Comparison of ENCODE assay signal across 27 cellular contexts in the genomic region with DNA sequence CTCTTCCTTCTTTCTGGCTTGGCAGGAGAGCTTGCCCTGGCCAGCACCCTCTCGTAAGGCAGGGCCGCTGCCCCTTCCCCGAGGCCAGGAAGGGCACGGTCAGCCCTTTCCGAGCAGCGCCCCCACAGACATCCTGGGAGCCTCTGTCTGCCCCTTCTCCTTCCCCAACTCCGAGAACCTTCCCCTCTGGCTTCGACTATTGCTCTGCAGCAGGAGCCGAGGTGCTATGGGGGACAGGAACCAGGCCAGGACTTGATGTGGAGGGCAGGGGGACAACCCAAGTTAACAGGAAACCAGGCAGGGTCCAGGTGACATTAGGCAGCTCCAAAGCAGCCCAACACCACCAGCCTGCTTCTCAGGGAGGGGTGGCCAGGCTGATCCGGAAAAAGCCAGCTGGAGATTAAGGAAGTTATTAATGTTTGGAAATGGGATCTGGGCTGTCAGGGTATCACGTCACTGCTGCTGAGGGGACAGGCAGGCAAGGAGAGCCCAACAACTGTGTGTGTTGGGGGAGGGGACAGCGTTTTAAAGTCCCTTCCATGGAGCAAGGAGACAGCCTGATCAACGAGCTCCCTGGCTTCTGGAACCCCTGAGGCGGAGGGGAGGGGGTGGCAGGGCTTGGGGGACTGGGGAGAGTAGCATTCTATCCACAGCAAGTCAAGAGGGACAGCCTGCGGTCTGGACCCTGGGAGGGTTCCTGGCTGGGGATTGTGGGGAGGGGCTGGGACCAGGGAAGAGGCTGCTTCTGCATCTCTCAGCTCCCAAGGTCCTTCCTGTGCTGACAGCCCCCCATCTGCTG. TPM values are rescaled to one million over a fixed set of nuclear protein-coding genes. Genes with fewer than 3 reads are reported as not detected.
DNase-seq lines count a peak whose midpoint lies in the region; ATAC-seq and TF ChIP-seq lines count a peak whose summit lies in the region.
"Had no signal": no experiment of that assay in that cellular context is flagged by ENCODE, and none has a peak within 500 bp of the region (broad histone marks: within the 10 kb centered on the region; RNA-seq: fewer than 3 reads in every experiment).

No MANE protein-coding gene starts in this region.

- H3K27ac ChIP-seq in upper lobe of right lung = no peak overlapping the region
- H3K27ac ChIP-seq: gastrocnemius medialis, right lobe of liver, thoracic aorta had no signal

- DNase-seq in COLO668 (lab: John Stamatoyannopoulos, UW; ENCODE audit: unreplicated experiment) (peak; percentile 82), ELF-1 (ENCODE audit: low read depth, low spot score) (peak; percentile 30), NCI-H82 treated with DMSO at 0.1 percent for 48 hours (lab: John Stamatoyannopoulos, UW; ENCODE audit: unreplicated experiment) (peak; percentile 52), NCI-H446 treated with DMSO at 0.1 percent for 48 hours (lab: John Stamatoyannopoulos, UW) (no peak), NCI-H1105 (lab: John Stamatoyannopoulos, UW) (no peak), upper lobe of right lung (no peak)
- DNase-seq: activated B cell treated with CpG ODN at 0.5 μM for 24 hours; activated CD4-positive, alpha-beta memory T cell treated with anti-CD3 and anti-CD28 coated beads for 36 hours; activated naive CD4-positive, alpha-beta T cell treated with anti-CD3 and anti-CD28 coated beads for 36 hours; activated T-cell treated with anti-CD3 and anti-CD28 coated beads, Interleukin-2, amount 50 U/mL, for 1 hour; aorta; COR-L47; effector CD4-positive, alpha-beta T cell; gastrocnemius medialis; HFFc6; IMR-90; kidney glomerular epithelial cell; NCI-H146; PC-3; right lobe of liver; stimulated activated naive B cell treated with anti-CD40 and anti-IgM and Interleukin-4, amounts not matched to agents 10 μg/mL and 1 μg/mL and 100 μg/mL, for 72 hours had no signal

- no peaks in the 10 kb centered on the region for H3K4me1 ChIP-seq in upper lobe of right lung
- H3K4me1 ChIP-seq: gastrocnemius medialis, right lobe of liver had no signal

- H3K36me3 ChIP-seq in upper lobe of right lung = no peaks in the 10 kb centered on the region
- H3K36me3 ChIP-seq: gastrocnemius medialis, right lobe of liver, thoracic aorta had no signal

- H3K27me3 ChIP-seq in upper lobe of right lung = peaks cover 34% of the 10 kb centered on the region
- H3K27me3 ChIP-seq: right lobe of liver had no signal

- intact Hi-C loops in upper lobe of right lung (cut with DNase I) = no loop called here

- ATAC-seq in HG02678 (IDR thresholded peaks at IDR 0.05; ENCODE audit: unreplicated experiment) (no peak), upper lobe of right lung (no peak)
- ATAC-seq: esophagus mucosa; gastrocnemius medialis; PC-3; right lobe of liver; stimulated activated naive B cell treated with anti-CD40 and anti-IgM and Interleukin-4, amounts not matched to agents 10 μg/mL and 1 μg/mL and 100 μg/mL, for 72 hours had no signal

- H3K36me3 Mint-ChIP-seq in nephron (ENCODE audit: low read depth) = no peaks in the 10 kb centered on the region
- H3K36me3 Mint-ChIP-seq: activated CD4-positive, alpha-beta memory T cell treated with anti-CD3 and anti-CD28 coated beads for 36 hours; stimulated activated naive B cell treated with anti-CD40 and anti-IgM and Interleukin-4, amounts not matched to agents 10 μg/mL and 1 μg/mL and 100 μg/mL, for 72 hours had no signal

- H3K4me3 ChIP-seq in upper lobe of right lung = no peak overlapping the region
- H3K4me3 ChIP-seq: gastrocnemius medialis, right lobe of liver, thoracic aorta had no signal

- peak overlapping the region in 2 of 3 experiments; percentile 5 to 6 for H3K27ac Mint-ChIP-seq in nephron
- H3K27ac Mint-ChIP-seq: activated B cell treated with CpG ODN at 0.5 μM for 24 hours; activated CD4-positive, alpha-beta memory T cell treated with anti-CD3 and anti-CD28 coated beads for 36 hours; activated naive CD4-positive, alpha-beta T cell treated with anti-CD3 and anti-CD28 coated beads for 36 hours; HFFc6; stimulated activated naive B cell treated with anti-CD40 and anti-IgM and Interleukin-4, amounts not matched to agents 10 μg/mL and 1 μg/mL and 100 μg/mL, for 72 hours; T-helper 2 cell treated with Interferon-gamma antibody and Interleukin-4, amounts not matched to agents 5 μg/mL and 100 μg/mL, for 36 hours had no signal

- TF ChIP-seq CTCF in nephron (IDR thresholded peaks at IDR 0.05; ENCODE audit: unreplicated experiment in 3 of 3) (no peak), upper lobe of right lung (IDR thresholded peaks at IDR 0.05) (no peak)

- peak overlapping the region; percentile 35 to 53 (median 39) for H3K4me3 Mint-ChIP-seq in nephron
- H3K4me3 Mint-ChIP-seq: activated B cell treated with CpG ODN at 0.5 μM for 24 hours; activated CD4-positive, alpha-beta memory T cell treated with anti-CD3 and anti-CD28 coated beads for 36 hours; activated naive CD4-positive, alpha-beta T cell treated with anti-CD3 and anti-CD28 coated beads for 36 hours; HFFc6; stimulated activated naive B cell treated with anti-CD40 and anti-IgM and Interleukin-4, amounts not matched to agents 10 μg/mL and 1 μg/mL and 100 μg/mL, for 72 hours; T-helper 2 cell treated with Interferon-gamma antibody and Interleukin-4, amounts not matched to agents 5 μg/mL and 100 μg/mL, for 36 hours had no signal

- H3K9me3 ChIP-seq in upper lobe of right lung = no peaks in the 10 kb centered on the region
- H3K9me3 ChIP-seq: gastrocnemius medialis, right lobe of liver, thoracic aorta had no signal

- peaks cover 47% of the 10 kb centered on the region for H3K4me1 Mint-ChIP-seq in nephron

- H3K9me3 Mint-ChIP-seq in nephron = no peaks in the 10 kb centered on the region
- H3K9me3 Mint-ChIP-seq: activated B cell treated with CpG ODN at 0.5 μM for 24 hours; activated CD4-positive, alpha-beta memory T cell treated with anti-CD3 and anti-CD28 coated beads for 36 hours; activated naive CD4-positive, alpha-beta T cell treated with anti-CD3 and anti-CD28 coated beads for 36 hours; HFFc6; stimulated activated naive B cell treated with anti-CD40 and anti-IgM and Interleukin-4, amounts not matched to agents 10 μg/mL and 1 μg/mL and 100 μg/mL, for 72 hours; T-helper 2 cell treated with Interferon-gamma antibody and Interleukin-4, amounts not matched to agents 5 μg/mL and 100 μg/mL, for 36 hours had no signal

- peaks cover 61% of the 10 kb centered on the region for H3K27me3 Mint-ChIP-seq in nephron (ENCODE audit: low read depth)

RNA-seq across cellular contexts. Expression of a gene that starts 27.3 kb away (rescaled TPM):
- total RNA-seq in upper lobe of right lung = 4.8 TPM
- total RNA-seq: activated B cell treated with CpG ODN at 0.5 μM for 24 hours; activated CD4-positive, alpha-beta memory T cell treated with anti-CD3 and anti-CD28 coated beads for 36 hours; activated naive CD4-positive, alpha-beta T cell treated with anti-CD3 and anti-CD28 coated beads for 36 hours had no signal

RNA-seq across cellular contexts. Expression of a gene that starts 45.0 kb away (rescaled TPM):
- total RNA-seq in upper lobe of right lung = 0.29 TPM
- total RNA-seq: activated B cell treated with CpG ODN at 0.5 μM for 24 hours; activated CD4-positive, alpha-beta memory T cell treated with anti-CD3 and anti-CD28 coated beads for 36 hours; activated naive CD4-positive, alpha-beta T cell treated with anti-CD3 and anti-CD28 coated beads for 36 hours; HFFc6; IMR-90; right lobe of liver; SK-MEL-5 had no signal

Comparison
In these comparisons a context has a peak if more than half of its experiments do, and no peak if none do; other contexts are left out.
1. DNase-seq: peak in COLO668 (single experiment), ELF-1 (single experiment) and NCI-H82 treated with DMSO at 0.1 percent for 48 hours (single experiment); none in NCI-H446 treated with DMSO at 0.1 percent for 48 hours (single experiment), NCI-H1105 (single experiment) and upper lobe of right lung (single experiment).